1 cellular context compared by ENCODE assay signal in the genomic region with DNA sequence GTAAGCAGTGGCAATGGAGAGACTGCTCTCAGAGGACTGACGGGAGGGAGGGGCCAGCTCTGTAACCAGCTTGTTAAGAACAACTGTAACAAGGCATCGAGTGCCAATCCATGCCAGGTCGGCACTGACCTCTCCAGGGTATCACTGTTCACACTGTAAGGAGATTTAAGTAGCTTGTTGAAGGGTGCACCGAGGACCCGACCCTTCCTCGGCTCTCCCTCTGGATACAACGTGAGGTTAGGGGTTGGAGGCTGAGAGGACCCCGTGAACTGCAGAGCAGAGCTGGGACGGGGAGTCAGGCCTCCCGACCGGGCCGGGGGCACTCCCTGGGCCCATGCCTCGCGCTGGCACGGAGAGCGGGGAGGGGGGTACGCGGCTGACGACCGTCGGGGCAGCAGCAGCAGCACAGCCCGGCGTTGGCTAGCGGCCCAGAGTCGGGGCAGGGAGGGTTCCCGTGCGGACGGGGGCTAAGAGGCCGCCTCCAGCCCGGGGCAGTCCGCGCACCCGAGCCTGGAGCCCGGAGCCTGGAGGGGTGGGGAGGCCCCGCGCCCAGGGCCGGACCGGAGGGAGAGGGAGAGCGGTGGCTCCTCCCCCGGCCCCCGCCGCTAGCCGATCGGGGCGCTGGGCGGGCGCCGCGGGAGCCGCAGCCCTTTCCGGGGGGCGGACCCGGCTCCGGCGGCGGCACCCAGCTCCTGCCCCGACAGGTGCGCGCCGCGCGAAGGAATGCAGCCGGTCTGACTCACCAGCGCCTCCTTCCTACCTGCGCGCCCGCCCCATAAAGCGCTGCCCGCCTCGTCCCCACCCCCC.
TF ChIP-seq lines count a peak whose summit lies in the region.

A gene (plus strand): TSS at position 804 of the 807 bp plus-strand sequence. CDS start 3,245 bp downstream, outside the sequence.

TF ChIP-seq in HepG2, 621 proteins besides CTCF, POLR2A, EP300 and RAD21 (continued from another document and continues in another):
- TF ChIP-seq, protein P1, sequence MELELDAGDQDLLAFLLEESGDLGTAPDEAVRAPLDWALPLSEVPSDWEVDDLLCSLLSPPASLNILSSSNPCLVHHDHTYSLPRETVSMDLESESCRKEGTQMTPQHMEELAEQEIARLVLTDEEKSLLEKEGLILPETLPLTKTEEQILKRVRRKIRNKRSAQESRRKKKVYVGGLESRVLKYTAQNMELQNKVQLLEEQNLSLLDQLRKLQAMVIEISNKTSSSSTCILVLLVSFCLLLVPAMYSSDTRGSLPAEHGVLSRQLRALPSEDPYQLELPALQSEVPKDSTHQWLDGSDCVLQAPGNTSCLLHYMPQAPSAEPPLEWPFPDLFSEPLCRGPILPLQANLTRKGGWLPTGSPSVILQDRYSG (CRISPR knock-in tag; IDR thresholded peaks at IDR 0.05): no peak
- TF ChIP-seq ZNF746 (CRISPR knock-in tag; IDR thresholded peaks at IDR 0.05) (no peak), ZNF510 (CRISPR knock-in tag; IDR thresholded peaks at IDR 0.05; ENCODE audit: low read depth) (0 out of 2 replicates have a peak, but pooled peaks have one; percentile 24), ZNF274 (CRISPR knock-in tag; IDR thresholded peaks at IDR 0.05) (no peak), ZNF264 (CRISPR knock-in tag; IDR thresholded peaks at IDR 0.05) (no peak), BRD4 (CRISPR knock-in tag; IDR thresholded peaks at IDR 0.05) (0 out of 2 replicates have a peak, but pooled peaks have one; percentile 47), SAP130 (CRISPR knock-in tag; IDR thresholded peaks at IDR 0.05; ENCODE audit: low read depth) (peak; percentile 47; the same call in 1 of the 2 replicates), NONO (IDR thresholded peaks at IDR 0.05) (no peak), NONO (CRISPR knock-in tag; conservative IDR thresholded peaks at IDR 0.05) (peak; percentile 43; the same call in 1 of the 2 replicates), POGZ (CRISPR knock-in tag; IDR thresholded peaks at IDR 0.05) (no peak), HOXA3 (CRISPR knock-in tag; IDR thresholded peaks at IDR 0.05) (no peak), ZNF773 (CRISPR knock-in tag; IDR thresholded peaks at IDR 0.05; ENCODE audit: borderline replicate concordance) (0 out of 2 replicates have a peak, but pooled peaks have one; percentile 22), ISX (CRISPR knock-in tag; conservative IDR thresholded peaks at IDR 0.05) (no peak), MYC (CRISPR knock-in tag; IDR thresholded peaks at IDR 0.05; ENCODE audit: borderline replicate concordance) (peak; percentile 30), SRY (CRISPR knock-in tag; IDR thresholded peaks at IDR 0.05) (no peak), TEAD2 (CRISPR knock-in tag; IDR thresholded peaks at IDR 0.05) (no peak), ZSCAN31 (CRISPR knock-in tag; IDR thresholded peaks at IDR 0.05; ENCODE audit: low read depth) (0 out of 2 replicates have a peak, but pooled peaks have one; percentile 36), ZNF598 (CRISPR knock-in tag; IDR thresholded peaks at IDR 0.05; ENCODE audit: borderline replicate concordance) (no peak), ZNF441 (CRISPR knock-in tag; IDR thresholded peaks at IDR 0.05; ENCODE audit: borderline replicate concordance) (no peak), TARDBP (CRISPR knock-in tag; IDR thresholded peaks at IDR 0.05) (no peak; the same call in 1 of the 2 replicates), SP4 (CRISPR knock-in tag; IDR thresholded peaks at IDR 0.05) (0 out of 2 replicates have a peak, but pooled peaks have one; percentile 32), ZNF557 (CRISPR knock-in tag; IDR thresholded peaks at IDR 0.05) (no peak), ZNF33A (CRISPR knock-in tag; IDR thresholded peaks at IDR 0.05; ENCODE audit: borderline replicate concordance) (no peak), DNMT1 (CRISPR knock-in tag; IDR thresholded peaks at IDR 0.05) (no peak), ZNF788 (CRISPR knock-in tag; IDR thresholded peaks at IDR 0.05; ENCODE audit: borderline replicate concordance) (peak; percentile 2; the same call in 1 of the 2 replicates), RAD51 (IDR thresholded peaks at IDR 0.05; ENCODE audit: borderline replicate concordance) (no peak), ZNF451 (CRISPR knock-in tag; IDR thresholded peaks at IDR 0.05) (no peak), TGIF2 (CRISPR knock-in tag; IDR thresholded peaks at IDR 0.05) (no peak), SSRP1 (CRISPR knock-in tag; IDR thresholded peaks at IDR 0.05) (no peak), FOSL2 (CRISPR knock-in tag; IDR thresholded peaks at IDR 0.05) (peak; percentile 55; the same call in 1 of the 2 replicates)
- TF ChIP-seq, protein P2, sequence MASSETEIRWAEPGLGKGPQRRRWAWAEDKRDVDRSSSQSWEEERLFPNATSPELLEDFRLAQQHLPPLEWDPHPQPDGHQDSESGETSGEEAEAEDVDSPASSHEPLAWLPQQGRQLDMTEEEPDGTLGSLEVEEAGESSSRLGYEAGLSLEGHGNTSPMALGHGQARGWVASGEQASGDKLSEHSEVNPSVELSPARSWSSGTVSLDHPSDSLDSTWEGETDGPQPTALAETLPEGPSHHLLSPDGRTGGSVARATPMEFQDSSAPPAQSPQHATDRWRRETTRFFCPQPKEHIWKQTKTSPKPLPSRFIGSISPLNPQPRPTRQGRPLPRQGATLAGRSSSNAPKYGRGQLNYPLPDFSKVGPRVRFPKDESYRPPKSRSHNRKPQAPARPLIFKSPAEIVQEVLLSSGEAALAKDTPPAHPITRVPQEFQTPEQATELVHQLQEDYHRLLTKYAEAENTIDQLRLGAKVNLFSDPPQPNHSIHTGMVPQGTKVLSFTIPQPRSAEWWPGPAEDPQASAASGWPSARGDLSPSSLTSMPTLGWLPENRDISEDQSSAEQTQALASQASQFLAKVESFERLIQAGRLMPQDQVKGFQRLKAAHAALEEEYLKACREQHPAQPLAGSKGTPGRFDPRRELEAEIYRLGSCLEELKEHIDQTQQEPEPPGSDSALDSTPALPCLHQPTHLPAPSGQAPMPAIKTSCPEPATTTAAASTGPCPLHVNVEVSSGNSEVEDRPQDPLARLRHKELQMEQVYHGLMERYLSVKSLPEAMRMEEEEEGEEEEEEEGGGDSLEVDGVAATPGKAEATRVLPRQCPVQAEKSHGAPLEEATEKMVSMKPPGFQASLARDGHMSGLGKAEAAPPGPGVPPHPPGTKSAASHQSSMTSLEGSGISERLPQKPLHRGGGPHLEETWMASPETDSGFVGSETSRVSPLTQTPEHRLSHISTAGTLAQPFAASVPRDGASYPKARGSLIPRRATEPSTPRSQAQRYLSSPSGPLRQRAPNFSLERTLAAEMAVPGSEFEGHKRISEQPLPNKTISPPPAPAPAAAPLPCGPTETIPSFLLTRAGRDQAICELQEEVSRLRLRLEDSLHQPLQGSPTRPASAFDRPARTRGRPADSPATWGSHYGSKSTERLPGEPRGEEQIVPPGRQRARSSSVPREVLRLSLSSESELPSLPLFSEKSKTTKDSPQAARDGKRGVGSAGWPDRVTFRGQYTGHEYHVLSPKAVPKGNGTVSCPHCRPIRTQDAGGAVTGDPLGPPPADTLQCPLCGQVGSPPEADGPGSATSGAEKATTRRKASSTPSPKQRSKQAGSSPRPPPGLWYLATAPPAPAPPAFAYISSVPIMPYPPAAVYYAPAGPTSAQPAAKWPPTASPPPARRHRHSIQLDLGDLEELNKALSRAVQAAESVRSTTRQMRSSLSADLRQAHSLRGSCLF (CRISPR knock-in tag; IDR thresholded peaks at IDR 0.05; ENCODE audit: borderline replicate concordance): no peak
- TF ChIP-seq, protein P3, sequence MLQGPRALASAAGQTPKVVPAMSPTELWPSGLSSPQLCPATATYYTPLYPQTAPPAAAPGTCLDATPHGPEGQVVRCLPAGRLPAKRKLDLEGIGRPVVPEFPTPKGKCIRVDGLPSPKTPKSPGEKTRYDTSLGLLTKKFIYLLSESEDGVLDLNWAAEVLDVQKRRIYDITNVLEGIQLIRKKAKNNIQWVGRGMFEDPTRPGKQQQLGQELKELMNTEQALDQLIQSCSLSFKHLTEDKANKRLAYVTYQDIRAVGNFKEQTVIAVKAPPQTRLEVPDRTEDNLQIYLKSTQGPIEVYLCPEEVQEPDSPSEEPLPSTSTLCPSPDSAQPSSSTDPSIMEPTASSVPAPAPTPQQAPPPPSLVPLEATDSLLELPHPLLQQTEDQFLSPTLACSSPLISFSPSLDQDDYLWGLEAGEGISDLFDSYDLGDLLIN (CRISPR knock-in tag; IDR thresholded peaks at IDR 0.05; ENCODE audit: borderline replicate concordance): no peak
- TF ChIP-seq, protein P4, sequence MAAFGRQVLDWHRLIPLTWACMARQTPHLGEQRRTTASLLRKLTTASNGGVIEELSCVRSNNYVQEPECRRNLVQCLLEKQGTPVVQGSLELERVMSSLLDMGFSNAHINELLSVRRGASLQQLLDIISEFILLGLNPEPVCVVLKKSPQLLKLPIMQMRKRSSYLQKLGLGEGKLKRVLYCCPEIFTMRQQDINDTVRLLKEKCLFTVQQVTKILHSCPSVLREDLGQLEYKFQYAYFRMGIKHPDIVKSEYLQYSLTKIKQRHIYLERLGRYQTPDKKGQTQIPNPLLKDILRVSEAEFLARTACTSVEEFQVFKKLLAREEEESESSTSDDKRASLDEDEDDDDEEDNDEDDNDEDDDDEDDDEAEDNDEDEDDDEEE (CRISPR knock-in tag; IDR thresholded peaks at IDR 0.05): no peak
- TF ChIP-seq, protein P5, sequence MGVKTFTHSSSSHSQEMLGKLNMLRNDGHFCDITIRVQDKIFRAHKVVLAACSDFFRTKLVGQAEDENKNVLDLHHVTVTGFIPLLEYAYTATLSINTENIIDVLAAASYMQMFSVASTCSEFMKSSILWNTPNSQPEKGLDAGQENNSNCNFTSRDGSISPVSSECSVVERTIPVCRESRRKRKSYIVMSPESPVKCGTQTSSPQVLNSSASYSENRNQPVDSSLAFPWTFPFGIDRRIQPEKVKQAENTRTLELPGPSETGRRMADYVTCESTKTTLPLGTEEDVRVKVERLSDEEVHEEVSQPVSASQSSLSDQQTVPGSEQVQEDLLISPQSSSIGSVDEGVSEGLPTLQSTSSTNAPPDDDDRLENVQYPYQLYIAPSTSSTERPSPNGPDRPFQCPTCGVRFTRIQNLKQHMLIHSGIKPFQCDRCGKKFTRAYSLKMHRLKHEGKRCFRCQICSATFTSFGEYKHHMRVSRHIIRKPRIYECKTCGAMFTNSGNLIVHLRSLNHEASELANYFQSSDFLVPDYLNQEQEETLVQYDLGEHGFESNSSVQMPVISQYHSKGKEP (CRISPR knock-in tag; IDR thresholded peaks at IDR 0.05): no peak
- TF ChIP-seq, protein P6, sequence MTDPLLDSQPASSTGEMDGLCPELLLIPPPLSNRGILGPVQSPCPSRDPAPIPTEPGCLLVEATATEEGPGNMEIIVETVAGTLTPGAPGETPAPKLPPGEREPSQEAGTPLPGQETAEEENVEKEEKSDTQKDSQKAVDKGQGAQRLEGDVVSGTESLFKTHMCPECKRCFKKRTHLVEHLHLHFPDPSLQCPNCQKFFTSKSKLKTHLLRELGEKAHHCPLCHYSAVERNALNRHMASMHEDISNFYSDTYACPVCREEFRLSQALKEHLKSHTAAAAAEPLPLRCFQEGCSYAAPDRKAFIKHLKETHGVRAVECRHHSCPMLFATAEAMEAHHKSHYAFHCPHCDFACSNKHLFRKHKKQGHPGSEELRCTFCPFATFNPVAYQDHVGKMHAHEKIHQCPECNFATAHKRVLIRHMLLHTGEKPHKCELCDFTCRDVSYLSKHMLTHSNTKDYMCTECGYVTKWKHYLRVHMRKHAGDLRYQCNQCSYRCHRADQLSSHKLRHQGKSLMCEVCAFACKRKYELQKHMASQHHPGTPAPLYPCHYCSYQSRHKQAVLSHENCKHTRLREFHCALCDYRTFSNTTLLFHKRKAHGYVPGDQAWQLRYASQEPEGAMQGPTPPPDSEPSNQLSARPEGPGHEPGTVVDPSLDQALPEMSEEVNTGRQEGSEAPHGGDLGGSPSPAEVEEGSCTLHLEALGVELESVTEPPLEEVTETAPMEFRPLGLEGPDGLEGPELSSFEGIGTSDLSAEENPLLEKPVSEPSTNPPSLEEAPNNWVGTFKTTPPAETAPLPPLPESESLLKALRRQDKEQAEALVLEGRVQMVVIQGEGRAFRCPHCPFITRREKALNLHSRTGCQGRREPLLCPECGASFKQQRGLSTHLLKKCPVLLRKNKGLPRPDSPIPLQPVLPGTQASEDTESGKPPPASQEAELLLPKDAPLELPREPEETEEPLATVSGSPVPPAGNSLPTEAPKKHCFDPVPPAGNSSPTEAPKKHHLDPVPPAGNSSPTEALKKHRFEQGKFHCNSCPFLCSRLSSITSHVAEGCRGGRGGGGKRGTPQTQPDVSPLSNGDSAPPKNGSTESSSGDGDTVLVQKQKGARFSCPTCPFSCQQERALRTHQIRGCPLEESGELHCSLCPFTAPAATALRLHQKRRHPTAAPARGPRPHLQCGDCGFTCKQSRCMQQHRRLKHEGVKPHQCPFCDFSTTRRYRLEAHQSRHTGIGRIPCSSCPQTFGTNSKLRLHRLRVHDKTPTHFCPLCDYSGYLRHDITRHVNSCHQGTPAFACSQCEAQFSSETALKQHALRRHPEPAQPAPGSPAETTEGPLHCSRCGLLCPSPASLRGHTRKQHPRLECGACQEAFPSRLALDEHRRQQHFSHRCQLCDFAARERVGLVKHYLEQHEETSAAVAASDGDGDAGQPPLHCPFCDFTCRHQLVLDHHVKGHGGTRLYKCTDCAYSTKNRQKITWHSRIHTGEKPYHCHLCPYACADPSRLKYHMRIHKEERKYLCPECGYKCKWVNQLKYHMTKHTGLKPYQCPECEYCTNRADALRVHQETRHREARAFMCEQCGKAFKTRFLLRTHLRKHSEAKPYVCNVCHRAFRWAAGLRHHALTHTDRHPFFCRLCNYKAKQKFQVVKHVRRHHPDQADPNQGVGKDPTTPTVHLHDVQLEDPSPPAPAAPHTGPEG (CRISPR knock-in tag; IDR thresholded peaks at IDR 0.05): 0 out of 2 replicates have a peak, but pooled peaks have one; percentile 41
- TF ChIP-seq, protein P7, sequence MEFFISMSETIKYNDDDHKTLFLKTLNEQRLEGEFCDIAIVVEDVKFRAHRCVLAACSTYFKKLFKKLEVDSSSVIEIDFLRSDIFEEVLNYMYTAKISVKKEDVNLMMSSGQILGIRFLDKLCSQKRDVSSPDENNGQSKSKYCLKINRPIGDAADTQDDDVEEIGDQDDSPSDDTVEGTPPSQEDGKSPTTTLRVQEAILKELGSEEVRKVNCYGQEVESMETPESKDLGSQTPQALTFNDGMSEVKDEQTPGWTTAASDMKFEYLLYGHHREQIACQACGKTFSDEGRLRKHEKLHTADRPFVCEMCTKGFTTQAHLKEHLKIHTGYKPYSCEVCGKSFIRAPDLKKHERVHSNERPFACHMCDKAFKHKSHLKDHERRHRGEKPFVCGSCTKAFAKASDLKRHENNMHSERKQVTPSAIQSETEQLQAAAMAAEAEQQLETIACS (CRISPR knock-in tag; IDR thresholded peaks at IDR 0.05): no peak; the same call in 1 of the 2 replicates
- TF ChIP-seq, protein P8, sequence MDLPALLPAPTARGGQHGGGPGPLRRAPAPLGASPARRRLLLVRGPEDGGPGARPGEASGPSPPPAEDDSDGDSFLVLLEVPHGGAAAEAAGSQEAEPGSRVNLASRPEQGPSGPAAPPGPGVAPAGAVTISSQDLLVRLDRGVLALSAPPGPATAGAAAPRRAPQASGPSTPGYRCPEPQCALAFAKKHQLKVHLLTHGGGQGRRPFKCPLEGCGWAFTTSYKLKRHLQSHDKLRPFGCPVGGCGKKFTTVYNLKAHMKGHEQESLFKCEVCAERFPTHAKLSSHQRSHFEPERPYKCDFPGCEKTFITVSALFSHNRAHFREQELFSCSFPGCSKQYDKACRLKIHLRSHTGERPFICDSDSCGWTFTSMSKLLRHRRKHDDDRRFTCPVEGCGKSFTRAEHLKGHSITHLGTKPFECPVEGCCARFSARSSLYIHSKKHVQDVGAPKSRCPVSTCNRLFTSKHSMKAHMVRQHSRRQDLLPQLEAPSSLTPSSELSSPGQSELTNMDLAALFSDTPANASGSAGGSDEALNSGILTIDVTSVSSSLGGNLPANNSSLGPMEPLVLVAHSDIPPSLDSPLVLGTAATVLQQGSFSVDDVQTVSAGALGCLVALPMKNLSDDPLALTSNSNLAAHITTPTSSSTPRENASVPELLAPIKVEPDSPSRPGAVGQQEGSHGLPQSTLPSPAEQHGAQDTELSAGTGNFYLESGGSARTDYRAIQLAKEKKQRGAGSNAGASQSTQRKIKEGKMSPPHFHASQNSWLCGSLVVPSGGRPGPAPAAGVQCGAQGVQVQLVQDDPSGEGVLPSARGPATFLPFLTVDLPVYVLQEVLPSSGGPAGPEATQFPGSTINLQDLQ (CRISPR knock-in tag; IDR thresholded peaks at IDR 0.05): no peak
